In the genomic region with DNA sequence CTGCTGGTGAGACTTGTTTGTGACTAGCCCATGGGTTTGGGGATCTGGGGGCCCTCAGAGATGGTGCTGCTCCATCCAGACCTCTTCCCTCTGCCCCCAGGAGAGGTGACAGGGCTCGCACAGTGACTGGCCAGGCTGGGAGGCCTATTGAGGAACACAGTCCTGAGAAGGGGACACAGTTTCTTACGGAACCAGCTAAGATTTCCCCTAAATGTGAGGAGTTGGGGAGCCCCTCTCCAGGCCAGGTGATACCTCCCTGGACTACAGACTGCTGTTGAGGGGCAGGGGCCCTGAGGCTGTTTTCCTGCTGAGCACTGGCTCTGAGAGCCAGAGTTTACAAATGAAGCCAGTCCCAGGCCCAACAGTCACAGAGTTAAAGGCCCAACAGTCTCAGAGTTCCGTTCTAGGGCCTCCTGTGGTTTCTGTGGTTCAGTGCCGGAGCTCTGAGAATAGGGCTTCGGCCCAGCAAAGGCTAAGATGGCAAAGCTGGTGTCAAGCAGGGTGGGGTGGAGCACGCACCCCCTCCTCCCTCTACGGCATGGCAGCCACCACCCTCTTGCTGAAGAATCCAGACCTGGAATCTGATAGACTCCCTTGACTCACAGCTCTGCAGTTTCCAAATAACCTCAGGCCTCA, we compare ENCODE assay signal across 10 cellular contexts. TPM values are rescaled to one million over a fixed set of nuclear protein-coding genes. Genes with fewer than 3 reads are reported as not detected.
A peak's percentile ranks its signal among the peaks of the same experiment; 100 is the strongest.
DNase-seq lines count a peak whose midpoint lies in the region; ATAC-seq and TF ChIP-seq lines count a peak whose summit lies in the region.
"Had no signal": no experiment of that assay in that cellular context is flagged by ENCODE, and none has a peak within 500 bp of the region (broad histone marks: within the 10 kb centered on the region; RNA-seq: fewer than 3 reads in every experiment).

No MANE protein-coding gene starts in this region.

- peak; percentile 61 for DNase-seq in GM06990 (ENCODE audit: extremely low read depth, insufficient read length)
- no peak for DNase-seq in WERI-Rb-1
- peak; percentile 34 for DNase-seq in myocyte (ENCODE audit: low read depth)
- no peak for DNase-seq in NCI-H446 treated with DMSO at 0.1 percent for 48 hours (lab: John Stamatoyannopoulos, UW)
- DNase-seq in A673 (ENCODE audit: low spot score), result no peak
- no peak for DNase-seq in DMS 273 (lab: John Stamatoyannopoulos, UW; ENCODE audit: unreplicated experiment)
- DNase-seq: H9 had no signal

- ATAC-seq in GM21825 (IDR thresholded peaks at IDR 0.05; ENCODE audit: unreplicated experiment) (peak; percentile 35), GM19455 (IDR thresholded peaks at IDR 0.05; ENCODE audit: unreplicated experiment) (no peak)

- POLR2A ChIA-PET in A673 (lab: Charles Lee; ENCODE audit: low non-redundant PET), result no interaction called here

- no peak overlapping the region for H3K4me3 ChIP-seq in GM06990 (replicated peaks; ENCODE audit: low read depth, low read length)
- H3K4me3 ChIP-seq in WERI-Rb-1 (ENCODE audit: low read depth, low read length), result no peak overlapping the region
- no peak overlapping the region for H3K4me3 ChIP-seq in A673 (ENCODE audit: low read depth, low read length, poor library complexity, severe bottlenecking)

- H3K9me3 ChIP-seq in WERI-Rb-1 (ENCODE audit: severe bottlenecking) (no peaks in the 10 kb centered on the region), A673 (ENCODE audit: low read depth, low read length, poor library complexity, severe bottlenecking) (no peaks in the 10 kb centered on the region)

- no peaks in the 10 kb centered on the region for H3K27me3 ChIP-seq in GM06990 (replicated peaks; ENCODE audit: control insufficient read depth, insufficient read depth, low read length)
- no peaks in the 10 kb centered on the region for H3K27me3 ChIP-seq in WERI-Rb-1 (ENCODE audit: insufficient read depth, low read depth, severe bottlenecking)
- H3K27me3 ChIP-seq in A673 (replicated peaks; ENCODE audit: insufficient read depth, low read depth, low read length, poor library complexity), result no peaks in the 10 kb centered on the region

- intact Hi-C loops in A673 (cut with micrococcal nuclease; ENCODE audit: unreplicated experiment), result no loop called here

- H3K27ac ChIP-seq in WERI-Rb-1 (peak overlapping the region; percentile 64; the same call in 1 of the 2 replicates), A673 (ENCODE audit: low read depth, low read length, poor library complexity, severe bottlenecking) (no peak overlapping the region)
- H3K27ac ChIP-seq: parathyroid adenoma had no signal

- BruUV-seq in A673 (replicated peaks; lab: Mats Ljungman, UMichigan), result no TSS peak

- CTCF ChIA-PET in A673 (lab: Charles Lee), result no interaction called here

- no peak for TF ChIP-seq CTCF in GM06990 (IDR thresholded peaks at IDR 0.05; ENCODE audit: insufficient read depth, low read length, poor library complexity, severe bottlenecking)
- TF ChIP-seq CTCF in WERI-Rb-1 (IDR thresholded peaks at IDR 0.05; ENCODE audit: low read depth, low read length), result no peak
- TF ChIP-seq CTCF in A673 (conservative IDR thresholded peaks at IDR 0.05; ENCODE audit: low read depth, low read length), result no peak

- H3K36me3 ChIP-seq in GM06990 (ENCODE audit: control insufficient read depth, insufficient read depth, low read length) (no peaks in the 10 kb centered on the region; the same call in 1 of the 2 replicates), WERI-Rb-1 (no peaks in the 10 kb centered on the region), A673 (ENCODE audit: insufficient read depth, low read length, poor library complexity, severe bottlenecking) (no peaks in the 10 kb centered on the region)

- H3K4me1 ChIP-seq in A673 (ENCODE audit: insufficient read depth, low read length, poor library complexity, severe bottlenecking), result no peaks in the 10 kb centered on the region
- H3K4me1 ChIP-seq: parathyroid adenoma had no signal

RNA-seq across cellular contexts. Expression of gene SEMA4D, which starts 1.1 kb away (rescaled TPM):
- 0.27 TPM in 1 of 2 replicates, not detected in the other for total RNA-seq in myocyte
- 0.42 TPM for polyA plus RNA-seq in myocyte (2012)
- total RNA-seq in A673 (2021), result 14.2 and 16.7 TPM in 2 replicates

Comparison
In these comparisons a context has a peak if more than half of its experiments do, and no peak if none do; other contexts are left out.
1. DNase-seq: peak in GM06990 (single experiment) and myocyte (single experiment); none in WERI-Rb-1 (single experiment), NCI-H446 treated with DMSO at 0.1 percent for 48 hours (single experiment), A673 (single experiment) and DMS 273 (single experiment).
2. RNA of gene SEMA4D, which starts 1.1 kb away (total RNA-seq): 14.2 to 16.7 TPM in A673; 0.27 TPM in myocyte; every median in the first group is over 10 times any median in the second.